ENCODE assay signal across 10 cellular contexts in the genomic region with DNA sequence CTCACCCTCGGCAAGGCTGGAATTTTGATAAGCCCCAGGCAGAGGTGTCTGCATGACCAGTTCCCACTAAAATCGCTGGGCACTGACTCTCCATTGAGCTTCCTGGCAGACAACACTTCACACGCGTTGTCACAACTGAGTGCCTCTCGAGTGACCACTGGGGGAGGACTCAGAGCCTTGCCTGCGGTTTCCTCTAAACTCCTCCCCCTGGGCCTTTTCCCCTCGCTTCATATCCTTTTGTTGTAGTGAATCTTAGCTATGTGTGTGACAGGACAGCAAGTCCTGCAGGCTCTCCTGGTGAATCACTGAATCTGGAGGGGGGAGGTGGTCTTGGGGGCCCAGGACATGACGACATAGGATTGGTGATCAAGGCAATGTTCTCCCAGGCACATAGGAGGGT.
DNase-seq lines count a peak whose midpoint lies in the region; ATAC-seq, FAIRE-seq and TF ChIP-seq lines count a peak whose summit lies in the region.
"Had no signal": no experiment of that assay in that cellular context is flagged by ENCODE, and none has a peak within 500 bp of the region (broad histone marks: within the 10 kb centered on the region; RNA-seq: fewer than 3 reads in every experiment).

No MANE protein-coding gene starts in this region.

- CTCF ChIA-PET in T-cell (lab: Charles Lee): interaction anchor here in 1 of 2 donors (0.6 kb wide), 1 partner anchor 1383 kb away, joined by 3 read pairs; no protein-coding TSS in a partner anchor

- H3K27me3 ChIP-seq in brain microvascular endothelial cell (replicated peaks): no peaks in the 10 kb centered on the region

- in situ Hi-C loops in brain microvascular endothelial cell (cut with HindIII; ENCODE audit: low pct_ligation_motif_present, low sequenced_read_pairs): no loop called here

- FAIRE-seq in HTR-8/SVneo (lab: Jason Lieb, UNC): no peak

- POLR2A ChIA-PET in T-cell (lab: Charles Lee): interaction anchor here in 1 of 2 donors (0.6 kb wide), 1 partner anchor 162 kb away, joined by 3 read pairs; no protein-coding TSS in a partner anchor

- no peaks in the 10 kb centered on the region for H3K36me3 ChIP-seq in brain microvascular endothelial cell (replicated peaks)

- H3K4me3 Mint-ChIP-seq in T-cell: no peak overlapping the region

- H3K27me3 Mint-ChIP-seq in T-cell: no peaks in the 10 kb centered on the region

- peaks cover 0 to 11% (median 0%) of the 10 kb centered on the region in 3 donors for H3K9me3 Mint-ChIP-seq in T-cell

- H3K4me3 ChIP-seq in brain microvascular endothelial cell (ENCODE audit: low read depth, low read length): no peak overlapping the region

- H3K27ac ChIP-seq in brain microvascular endothelial cell (no peak overlapping the region), substantia nigra (ENCODE audit: low read depth, low read length, poor library complexity, severe bottlenecking) (no peak overlapping the region)

- TF ChIP-seq CTCF in brain microvascular endothelial cell (IDR thresholded peaks at IDR 0.05; ENCODE audit: low read depth, low read length, missing control alignments): peak; percentile 7

- no peaks in the 10 kb centered on the region for H3K4me1 Mint-ChIP-seq in T-cell

- DNase-seq in A172 (ENCODE audit: low spot score): peak; percentile 47
- DNase-seq in HTR-8/SVneo (ENCODE audit: insufficient read length, low spot score): peak; percentile 28
- peak; percentile 74 for DNase-seq in brain microvascular endothelial cell
- DNase-seq in iris pigment epithelial cell (ENCODE audit: low read depth): peak; percentile 27
- DNase-seq in T-cell: no peak
- no peak for DNase-seq in HT-29 (ENCODE audit: low spot score)
- no peak for DNase-seq in SIG-M5 (lab: John Stamatoyannopoulos, UW)
- no peak for DNase-seq in substantia nigra (lab: John Stamatoyannopoulos, UW)
- DNase-seq: erythroblast, NCI-H2107 had no signal

- no peak for ATAC-seq in T-cell (replicated peaks in 1 of 4)

- no peak overlapping the region for H3K27ac Mint-ChIP-seq in T-cell

- H3K36me3 Mint-ChIP-seq in T-cell: peaks cover 9% of the 10 kb centered on the region

Comparison
In these comparisons a context has a peak if more than half of its experiments do, and no peak if none do; other contexts are left out.
1. DNase-seq: peak in A172 (single experiment), HTR-8/SVneo (single experiment), brain microvascular endothelial cell (single experiment) and iris pigment epithelial cell (single experiment); none in T-cell (0 of 34), HT-29 (single experiment), SIG-M5 (single experiment) and substantia nigra (0 of 49).